ENCODE assay signal across 1 cellular context in the genomic region with DNA sequence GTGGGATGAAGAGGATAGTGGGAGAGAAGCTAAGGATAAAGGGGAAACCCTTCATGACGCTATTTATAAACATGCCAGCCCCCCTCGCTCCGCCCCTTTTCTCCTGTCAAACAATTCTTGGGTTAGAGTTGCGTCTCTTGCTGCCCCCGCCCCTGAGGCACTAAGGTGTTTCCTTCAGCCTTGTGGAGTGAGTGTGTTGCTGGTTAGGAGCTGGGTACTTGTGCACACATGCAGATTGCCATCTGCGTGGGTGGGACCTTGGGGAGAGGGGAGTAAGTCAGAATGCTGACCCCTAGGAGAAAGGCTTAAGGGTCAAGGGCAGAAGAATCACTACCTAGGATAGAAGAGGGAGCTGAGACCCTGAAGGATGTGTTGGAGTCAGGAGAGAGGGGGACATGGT.
TF ChIP-seq lines count a peak whose summit lies in the region.

No MANE protein-coding gene starts in this region.

TF ChIP-seq in H1, 55 proteins besides CTCF, POLR2A, EP300 and RAD21:
- no peak for TF ChIP-seq MAFK (IDR thresholded peaks at IDR 0.05; ENCODE audit: low read depth, low read length)
- no peak for TF ChIP-seq CHD2 (IDR thresholded peaks at IDR 0.05; ENCODE audit: low read length)
- TF ChIP-seq, protein P1, sequence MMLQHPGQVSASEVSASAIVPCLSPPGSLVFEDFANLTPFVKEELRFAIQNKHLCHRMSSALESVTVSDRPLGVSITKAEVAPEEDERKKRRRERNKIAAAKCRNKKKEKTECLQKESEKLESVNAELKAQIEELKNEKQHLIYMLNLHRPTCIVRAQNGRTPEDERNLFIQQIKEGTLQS (IDR thresholded peaks at IDR 0.05; ENCODE audit: insufficient read depth, low read depth, low read length): no peak
- TF ChIP-seq CBX5 (IDR thresholded peaks at IDR 0.05; ENCODE audit: low read depth, low read length): no peak
- TF ChIP-seq, protein P2, sequence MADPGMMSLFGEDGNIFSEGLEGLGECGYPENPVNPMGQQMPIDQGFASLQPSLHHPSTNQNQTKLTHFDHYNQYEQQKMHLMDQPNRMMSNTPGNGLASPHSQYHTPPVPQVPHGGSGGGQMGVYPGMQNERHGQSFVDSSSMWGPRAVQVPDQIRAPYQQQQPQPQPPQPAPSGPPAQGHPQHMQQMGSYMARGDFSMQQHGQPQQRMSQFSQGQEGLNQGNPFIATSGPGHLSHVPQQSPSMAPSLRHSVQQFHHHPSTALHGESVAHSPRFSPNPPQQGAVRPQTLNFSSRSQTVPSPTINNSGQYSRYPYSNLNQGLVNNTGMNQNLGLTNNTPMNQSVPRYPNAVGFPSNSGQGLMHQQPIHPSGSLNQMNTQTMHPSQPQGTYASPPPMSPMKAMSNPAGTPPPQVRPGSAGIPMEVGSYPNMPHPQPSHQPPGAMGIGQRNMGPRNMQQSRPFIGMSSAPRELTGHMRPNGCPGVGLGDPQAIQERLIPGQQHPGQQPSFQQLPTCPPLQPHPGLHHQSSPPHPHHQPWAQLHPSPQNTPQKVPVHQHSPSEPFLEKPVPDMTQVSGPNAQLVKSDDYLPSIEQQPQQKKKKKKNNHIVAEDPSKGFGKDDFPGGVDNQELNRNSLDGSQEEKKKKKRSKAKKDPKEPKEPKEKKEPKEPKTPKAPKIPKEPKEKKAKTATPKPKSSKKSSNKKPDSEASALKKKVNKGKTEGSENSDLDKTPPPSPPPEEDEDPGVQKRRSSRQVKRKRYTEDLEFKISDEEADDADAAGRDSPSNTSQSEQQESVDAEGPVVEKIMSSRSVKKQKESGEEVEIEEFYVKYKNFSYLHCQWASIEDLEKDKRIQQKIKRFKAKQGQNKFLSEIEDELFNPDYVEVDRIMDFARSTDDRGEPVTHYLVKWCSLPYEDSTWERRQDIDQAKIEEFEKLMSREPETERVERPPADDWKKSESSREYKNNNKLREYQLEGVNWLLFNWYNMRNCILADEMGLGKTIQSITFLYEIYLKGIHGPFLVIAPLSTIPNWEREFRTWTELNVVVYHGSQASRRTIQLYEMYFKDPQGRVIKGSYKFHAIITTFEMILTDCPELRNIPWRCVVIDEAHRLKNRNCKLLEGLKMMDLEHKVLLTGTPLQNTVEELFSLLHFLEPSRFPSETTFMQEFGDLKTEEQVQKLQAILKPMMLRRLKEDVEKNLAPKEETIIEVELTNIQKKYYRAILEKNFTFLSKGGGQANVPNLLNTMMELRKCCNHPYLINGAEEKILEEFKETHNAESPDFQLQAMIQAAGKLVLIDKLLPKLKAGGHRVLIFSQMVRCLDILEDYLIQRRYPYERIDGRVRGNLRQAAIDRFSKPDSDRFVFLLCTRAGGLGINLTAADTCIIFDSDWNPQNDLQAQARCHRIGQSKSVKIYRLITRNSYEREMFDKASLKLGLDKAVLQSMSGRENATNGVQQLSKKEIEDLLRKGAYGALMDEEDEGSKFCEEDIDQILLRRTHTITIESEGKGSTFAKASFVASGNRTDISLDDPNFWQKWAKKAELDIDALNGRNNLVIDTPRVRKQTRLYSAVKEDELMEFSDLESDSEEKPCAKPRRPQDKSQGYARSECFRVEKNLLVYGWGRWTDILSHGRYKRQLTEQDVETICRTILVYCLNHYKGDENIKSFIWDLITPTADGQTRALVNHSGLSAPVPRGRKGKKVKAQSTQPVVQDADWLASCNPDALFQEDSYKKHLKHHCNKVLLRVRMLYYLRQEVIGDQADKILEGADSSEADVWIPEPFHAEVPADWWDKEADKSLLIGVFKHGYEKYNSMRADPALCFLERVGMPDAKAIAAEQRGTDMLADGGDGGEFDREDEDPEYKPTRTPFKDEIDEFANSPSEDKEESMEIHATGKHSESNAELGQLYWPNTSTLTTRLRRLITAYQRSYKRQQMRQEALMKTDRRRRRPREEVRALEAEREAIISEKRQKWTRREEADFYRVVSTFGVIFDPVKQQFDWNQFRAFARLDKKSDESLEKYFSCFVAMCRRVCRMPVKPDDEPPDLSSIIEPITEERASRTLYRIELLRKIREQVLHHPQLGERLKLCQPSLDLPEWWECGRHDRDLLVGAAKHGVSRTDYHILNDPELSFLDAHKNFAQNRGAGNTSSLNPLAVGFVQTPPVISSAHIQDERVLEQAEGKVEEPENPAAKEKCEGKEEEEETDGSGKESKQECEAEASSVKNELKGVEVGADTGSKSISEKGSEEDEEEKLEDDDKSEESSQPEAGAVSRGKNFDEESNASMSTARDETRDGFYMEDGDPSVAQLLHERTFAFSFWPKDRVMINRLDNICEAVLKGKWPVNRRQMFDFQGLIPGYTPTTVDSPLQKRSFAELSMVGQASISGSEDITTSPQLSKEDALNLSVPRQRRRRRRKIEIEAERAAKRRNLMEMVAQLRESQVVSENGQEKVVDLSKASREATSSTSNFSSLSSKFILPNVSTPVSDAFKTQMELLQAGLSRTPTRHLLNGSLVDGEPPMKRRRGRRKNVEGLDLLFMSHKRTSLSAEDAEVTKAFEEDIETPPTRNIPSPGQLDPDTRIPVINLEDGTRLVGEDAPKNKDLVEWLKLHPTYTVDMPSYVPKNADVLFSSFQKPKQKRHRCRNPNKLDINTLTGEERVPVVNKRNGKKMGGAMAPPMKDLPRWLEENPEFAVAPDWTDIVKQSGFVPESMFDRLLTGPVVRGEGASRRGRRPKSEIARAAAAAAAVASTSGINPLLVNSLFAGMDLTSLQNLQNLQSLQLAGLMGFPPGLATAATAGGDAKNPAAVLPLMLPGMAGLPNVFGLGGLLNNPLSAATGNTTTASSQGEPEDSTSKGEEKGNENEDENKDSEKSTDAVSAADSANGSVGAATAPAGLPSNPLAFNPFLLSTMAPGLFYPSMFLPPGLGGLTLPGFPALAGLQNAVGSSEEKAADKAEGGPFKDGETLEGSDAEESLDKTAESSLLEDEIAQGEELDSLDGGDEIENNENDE (IDR thresholded peaks at IDR 0.05; ENCODE audit: insufficient replicate concordance, low read length): no peak
